Comparison of ENCODE assay signal across 20 cellular contexts in genomic region chr6:8174571-8174970, GRCh38.
DNase-seq lines count a peak whose midpoint lies in the region; FAIRE-seq and TF ChIP-seq lines count a peak whose summit lies in the region.
"Had no signal": no experiment of that assay in that cellular context is flagged by ENCODE, and none has a peak within 500 bp of the region (broad histone marks: within the 10 kb centered on the region; RNA-seq: fewer than 3 reads in every experiment).

No MANE protein-coding gene starts in this region.

- H3K27ac ChIP-seq in astrocyte (ENCODE audit: low read depth, low read length): no peak overlapping the region
- no peak overlapping the region for H3K27ac ChIP-seq in mesenchymal stem cell (ENCODE audit: low read length, poor library complexity, severe bottlenecking)
- H3K27ac ChIP-seq: HL-60 had no signal

- no peak overlapping the region for H3K23ac ChIP-seq in mesenchymal stem cell (ENCODE audit: low read length in 2 of 2)

- H3K14ac ChIP-seq in mesenchymal stem cell (ENCODE audit: low read length in 2 of 2): no peak overlapping the region

- H2BK120ac ChIP-seq in mesenchymal stem cell (ENCODE audit: low read depth, low read length): no peak overlapping the region

- H3K18ac ChIP-seq in mesenchymal stem cell (ENCODE audit: low read depth in 1 of 2, low read length in 2 of 2): no peak overlapping the region

- no peaks in the 10 kb centered on the region for H3K36me3 Mint-ChIP-seq in astrocyte (ENCODE audit: low read depth, unreplicated experiment)
- H3K36me3 Mint-ChIP-seq: CD4-positive, CD25-positive, alpha-beta regulatory T cell had no signal

- no peak overlapping the region for H3K4me3 Mint-ChIP-seq in astrocyte (ENCODE audit: unreplicated experiment)
- H3K4me3 Mint-ChIP-seq: CD4-positive, CD25-positive, alpha-beta regulatory T cell; IgD-negative memory B cell had no signal

- peak overlapping the region; percentile 76 for H2AK5ac ChIP-seq in mesenchymal stem cell (ENCODE audit: low read length, severe bottlenecking)

- no peak overlapping the region for H3K9ac ChIP-seq in astrocyte (ENCODE audit: low read length)
- H3K9ac ChIP-seq in mesenchymal stem cell (ENCODE audit: low read length): no peak overlapping the region

- H4K91ac ChIP-seq in mesenchymal stem cell (ENCODE audit: low read length): no peak overlapping the region

- H3K9me3 ChIP-seq in astrocyte (ENCODE audit: insufficient read depth, low read depth, low read length) (no peaks in the 10 kb centered on the region), mesenchymal stem cell (ENCODE audit: control insufficient read depth, low read length) (no peaks in the 10 kb centered on the region)
- H3K9me3 ChIP-seq: HAP-1 had no signal

- no peak overlapping the region for H3K4me2 ChIP-seq in astrocyte (ENCODE audit: low read length)
- no peak overlapping the region for H3K4me2 ChIP-seq in mesenchymal stem cell (ENCODE audit: low read length, poor library complexity, severe bottlenecking)

- H3K27ac Mint-ChIP-seq in astrocyte (ENCODE audit: unreplicated experiment): peak overlapping the region; percentile 6
- H3K27ac Mint-ChIP-seq: CD4-positive, CD25-positive, alpha-beta regulatory T cell; IgD-negative memory B cell had no signal

- FAIRE-seq in astrocyte (lab: Jason Lieb, UNC): no peak
- FAIRE-seq: A204.1 had no signal

- H2BK12ac ChIP-seq in mesenchymal stem cell (ENCODE audit: low read length in 2 of 2): peak overlapping the region in 1 of 2 experiments; percentile 37

- 82% methylated on average over 5 of the region's 6 CpGs for WGBS in mesenchymal stem cell

- H3K4me1 Mint-ChIP-seq in astrocyte (ENCODE audit: low read depth, unreplicated experiment): peaks cover 35% of the 10 kb centered on the region
- H3K4me1 Mint-ChIP-seq: CD4-positive, CD25-positive, alpha-beta regulatory T cell; IgD-negative memory B cell had no signal

- H3K27me3 Mint-ChIP-seq in astrocyte (ENCODE audit: low read depth, unreplicated experiment): no peaks in the 10 kb centered on the region

- TF ChIP-seq CTCF in astrocyte (IDR thresholded peaks at IDR 0.05; ENCODE audit: insufficient read depth, low read depth, low read length): no peak

- H4K8ac ChIP-seq in mesenchymal stem cell (ENCODE audit: low read length): no peak overlapping the region

- peak; percentile 12 for DNase-seq in HPDE6-E6E7 (ENCODE audit: extremely low spot score)
- no peak for DNase-seq in astrocyte (ENCODE audit: low read depth)
- DNase-seq in mesenchymal stem cell: no peak
- peak; percentile 69 for DNase-seq in putamen (ENCODE audit: low spot score)
- DNase-seq in stimulated activated CD4-positive, alpha-beta T cell treated with anti-CD3 and anti-CD28 coated beads, Interleukin-15, amount 100 ng/mL, for 24 hours: no peak
- DNase-seq in SIG-M5 treated with dmso at 0.1 percent for 504 hours (lab: John Stamatoyannopoulos, UW; ENCODE audit: unreplicated experiment): no peak
- no peak for DNase-seq in hypothalamus (lab: John Stamatoyannopoulos, UW)
- DNase-seq: CD4-positive, CD25-positive, alpha-beta regulatory T cell; DMS79 treated with DMSO at 0.1 percent for 48 hours; MV-4-11; NCI-H1417; NCI-H187 treated with DMSO at 0.1 percent for 48 hours; NCI-H2107; NCI-H446 treated with DMSO at 0.1 percent for 48 hours; NCI-H526 treated with DMSO at 0.1 percent for 48 hours; SHP77 treated with DMSO at 0.1 percent for 48 hours had no signal

- H2BK5ac ChIP-seq in mesenchymal stem cell (ENCODE audit: low read depth, low read length, poor library complexity, severe bottlenecking): no peak overlapping the region

- H3K4me3 ChIP-seq in astrocyte (ENCODE audit: insufficient read depth, low read depth, low read length) (no peak overlapping the region), mesenchymal stem cell (ENCODE audit: insufficient read depth in 1 of 2, low read depth in 1 of 2, low read length in 2 of 2) (no peak overlapping the region)
- H3K4me3 ChIP-seq: HAP-1 had no signal

- no peaks in the 10 kb centered on the region for H4K20me1 ChIP-seq in astrocyte (ENCODE audit: insufficient read depth, low read length)

- H2AFZ ChIP-seq in astrocyte (ENCODE audit: low read depth, low read length) (no peak overlapping the region), mesenchymal stem cell (ENCODE audit: low read depth, low read length) (no peak overlapping the region)

- H3K27me3 ChIP-seq in astrocyte (ENCODE audit: insufficient read depth, low read length) (no peaks in the 10 kb centered on the region), mesenchymal stem cell (ENCODE audit: control insufficient read depth in 1 of 2, insufficient read depth in 1 of 2, low read length in 2 of 2) (no peaks in the 10 kb centered on the region)

- H3K4me1 ChIP-seq in astrocyte (ENCODE audit: insufficient read depth, low read length) (peaks cover 7% of the 10 kb centered on the region), mesenchymal stem cell (ENCODE audit: control insufficient read depth, insufficient read depth, low read depth, low read length) (peaks cover 13% of the 10 kb centered on the region)
- H3K4me1 ChIP-seq: HAP-1 had no signal

- H3K79me1 ChIP-seq in mesenchymal stem cell (replicated peaks; ENCODE audit: low read length, poor library complexity, severe bottlenecking): no peaks in the 10 kb centered on the region

- peaks cover 2% of the 10 kb centered on the region for H3K9me3 Mint-ChIP-seq in astrocyte (ENCODE audit: unreplicated experiment)

- H3K36me3 ChIP-seq in astrocyte (ENCODE audit: insufficient read depth, low read length) (no peaks in the 10 kb centered on the region), mesenchymal stem cell (ENCODE audit: control insufficient read depth in 1 of 2, insufficient read depth in 2 of 2, low read depth in 1 of 2, low read length in 2 of 2) (no peaks in the 10 kb centered on the region)
- H3K36me3 ChIP-seq: HAP-1 had no signal

- H2BK15ac ChIP-seq in mesenchymal stem cell (ENCODE audit: low read depth, poor library complexity, severe bottlenecking): no peak overlapping the region

- H3K4ac ChIP-seq in mesenchymal stem cell (ENCODE audit: low read depth in 1 of 2, low read length in 2 of 2): no peak overlapping the region

- H3K79me2 ChIP-seq in astrocyte (ENCODE audit: insufficient read depth, low read length): no peaks in the 10 kb centered on the region

Comparison
In these comparisons a context has a peak if more than half of its experiments do, and no peak if none do; other contexts are left out.
1. DNase-seq: peak in HPDE6-E6E7 (single experiment) and putamen (single experiment); none in astrocyte (single experiment), mesenchymal stem cell (single experiment), stimulated activated CD4-positive, alpha-beta T cell treated with anti-CD3 and anti-CD28 coated beads, Interleukin-15, amount 100 ng/mL, for 24 hours (single experiment), SIG-M5 treated with dmso at 0.1 percent for 504 hours (single experiment) and hypothalamus (0 of 51).